ENCODE assay signal across 8 cellular contexts in the genomic region with DNA sequence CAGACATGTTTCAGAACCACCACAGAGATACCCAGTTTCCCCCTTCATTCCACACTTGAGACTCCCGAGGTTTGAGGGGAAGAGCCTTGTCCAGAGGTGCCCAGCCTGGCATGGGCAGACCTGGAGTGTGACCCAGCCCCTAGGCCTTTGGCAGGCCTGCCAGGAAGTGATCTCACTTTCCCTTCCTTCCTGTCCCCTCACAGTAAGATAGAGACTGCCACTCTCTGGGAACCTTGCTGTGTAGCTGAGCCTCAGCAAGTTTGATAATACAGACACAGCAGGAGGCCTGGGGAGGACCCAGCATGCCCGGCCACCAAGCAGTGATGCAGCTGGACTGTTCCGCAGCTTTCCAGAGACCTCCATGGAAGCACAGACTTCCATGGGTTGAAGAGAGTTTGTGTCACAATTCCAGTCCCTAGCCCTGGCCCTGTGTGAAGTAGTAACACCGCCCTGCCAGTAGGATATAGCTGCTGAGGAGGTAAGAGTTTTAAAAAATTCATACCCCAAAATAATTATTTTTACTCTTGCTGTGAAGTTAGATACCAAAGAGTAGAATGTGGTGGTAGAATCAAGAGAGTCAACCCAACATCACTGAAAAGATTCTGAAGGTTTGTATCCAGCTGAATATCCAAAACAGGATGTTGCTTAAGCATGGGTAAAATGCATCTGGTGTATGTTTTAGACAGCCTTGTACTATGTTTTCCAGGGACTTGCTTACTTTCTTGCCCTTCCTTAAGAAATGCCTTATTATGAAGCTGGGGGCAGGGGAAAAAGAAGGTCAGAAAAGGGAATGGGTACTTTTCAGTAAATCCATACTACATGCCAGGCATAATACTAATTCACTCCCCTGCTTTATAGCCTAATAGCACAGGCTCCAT. TPM values are rescaled to one million over a fixed set of nuclear protein-coding genes. Genes with fewer than 3 reads are reported as not detected.
A peak's percentile ranks its signal among the peaks of the same experiment; 100 is the strongest.
DNase-seq lines count a peak whose midpoint lies in the region; ATAC-seq, FAIRE-seq and TF ChIP-seq lines count a peak whose summit lies in the region.

No MANE protein-coding gene starts in this region.

- TF ChIP-seq CTCF in GM12873 (IDR thresholded peaks at IDR 0.05; ENCODE audit: insufficient read depth, low read depth, low read length, missing control alignments) (peak; percentile 43), astrocyte of the cerebellum (IDR thresholded peaks at IDR 0.05; ENCODE audit: low read depth, low read length, missing control alignments) (peak; percentile 25)

- FAIRE-seq in HTR-8/SVneo (lab: Jason Lieb, UNC) = peak; percentile 87

- H3K9ac ChIP-seq in mesendoderm (ENCODE audit: low read length) = no peak overlapping the region

- in situ Hi-C loops in astrocyte of the cerebellum (cut with HindIII; ENCODE audit: low sequenced_read_pairs) = no loop called here

- H3K79me1 ChIP-seq in mesendoderm (ENCODE audit: low read length) = no peaks in the 10 kb centered on the region

- no peak overlapping the region for H4K5ac ChIP-seq in mesendoderm (ENCODE audit: low read length)

- H2BK5ac ChIP-seq in mesendoderm (ENCODE audit: low read length) = no peak overlapping the region

- H3K79me2 ChIP-seq in mesendoderm (ENCODE audit: control insufficient read depth, insufficient read depth, low read length) = no peaks in the 10 kb centered on the region

- no peak overlapping the region for H3K4ac ChIP-seq in mesendoderm (ENCODE audit: low read depth, low read length)

- no peak overlapping the region for H4K8ac ChIP-seq in mesendoderm (ENCODE audit: low read depth, low read length)

- H2BK15ac ChIP-seq in mesendoderm (replicated peaks; ENCODE audit: low read depth) = peak overlapping the region; percentile 10

- H2AK5ac ChIP-seq in mesendoderm (ENCODE audit: low read length) = no peak overlapping the region

- peak overlapping the region; percentile 23 for H3K18ac ChIP-seq in mesendoderm (ENCODE audit: low read length)

- H3K4me3 ChIP-seq in astrocyte of the cerebellum (ENCODE audit: low read depth, low read length) = no peak overlapping the region
- H3K4me3 ChIP-seq in mesendoderm (ENCODE audit: low read length) = no peak overlapping the region

- no peak overlapping the region for H3K23ac ChIP-seq in mesendoderm (ENCODE audit: low read length)

- no CpG with 5 or more reads among the region's 4 CpGs for WGBS in mesendoderm (ENCODE audit: extremely low coverage, insufficient coverage, low lambda C conversion rate)

- peak overlapping the region; percentile 20 for H3K56ac ChIP-seq in mesendoderm (ENCODE audit: low read length)

- H3K27me3 ChIP-seq in mesendoderm (ENCODE audit: insufficient read depth, low read length, poor library complexity) = no peaks in the 10 kb centered on the region

- no peaks in the 10 kb centered on the region for H3K4me1 ChIP-seq in mesendoderm (ENCODE audit: control insufficient read depth, low read depth, low read length)

- no peaks in the 10 kb centered on the region for H3K36me3 ChIP-seq in mesendoderm (ENCODE audit: control insufficient read depth, insufficient read depth, low read length)

- no peak overlapping the region for H3K4me2 ChIP-seq in mesendoderm (ENCODE audit: low read length)

- no peak overlapping the region for H2BK120ac ChIP-seq in mesendoderm (ENCODE audit: low read depth, low read length)

- DNase-seq in HTR-8/SVneo (ENCODE audit: insufficient read length, low spot score) = no peak
- DNase-seq in astrocyte of the cerebellum (ENCODE audit: low read depth) = no peak
- peak; percentile 72 for DNase-seq in mesendoderm
- no peak for DNase-seq in OCI-M1 (lab: John Stamatoyannopoulos, UW)
- DNase-seq in AG08395 (ENCODE audit: low spot score) = no peak
- DNase-seq in glomerular visceral epithelial cell (ENCODE audit: extremely low spot score) = no peak

- no peak for ATAC-seq in HG03469 (IDR thresholded peaks at IDR 0.05; ENCODE audit: unreplicated experiment)

- no peak overlapping the region for H3K27ac ChIP-seq in mesendoderm (ENCODE audit: low read depth, low read length)

RNA-seq across cellular contexts. Expression of a gene that starts 16.3 kb away (rescaled TPM):
- 49.6 TPM for polyA plus RNA-seq in mesendoderm (2013, experiment 1 of 2)
- 50.6 TPM for polyA plus RNA-seq in mesendoderm (2013, experiment 2 of 2)

RNA-seq across cellular contexts. Expression of a gene that starts 52.8 kb away (rescaled TPM):
- 11.0 TPM for polyA plus RNA-seq in mesendoderm (2013, experiment 1 of 2)
- polyA plus RNA-seq in mesendoderm (2013, experiment 2 of 2) = 10.4 TPM
